In genomic region chr6:53336070-53336469, GRCh38 we compare ENCODE assay signal across 12 cellular contexts. TPM values are rescaled to one million over a fixed set of nuclear protein-coding genes. Genes with fewer than 3 reads are reported as not detected.
DNase-seq lines count a peak whose midpoint lies in the region; ATAC-seq, FAIRE-seq and TF ChIP-seq lines count a peak whose summit lies in the region.
"Had no signal": no experiment of that assay in that cellular context is flagged by ENCODE, and none has a peak within 500 bp of the region (broad histone marks: within the 10 kb centered on the region; RNA-seq: fewer than 3 reads in every experiment).

No MANE protein-coding gene starts in this region.

- peaks cover 70% of the 10 kb centered on the region for H3K79me2 ChIP-seq in HepG2 (ENCODE audit: insufficient read depth, low read length)

- peak overlapping the region; percentile 99 for H3K27ac Mint-ChIP-seq in activated T-helper 17 cell treated with anti-CD3 and anti-CD28 coated beads, Interleukin-2, amount 50 U/mL, for 72 hours

- TF ChIP-seq CTCF in liver (IDR thresholded peaks at IDR 0.05; ENCODE audit: low read depth, low read length, missing input control) (no peak), HepG2 (CRISPR knock-in tag; IDR thresholded peaks at IDR 0.05) (no peak), RWPE1 (conservative IDR thresholded peaks at IDR 0.05; ENCODE audit: low read depth) (no peak), lower leg skin (IDR thresholded peaks at IDR 0.05) (no peak)

- intact Hi-C loops in HepG2 (cut with micrococcal nuclease; ENCODE audit: unreplicated experiment), result no loop called here
- intact Hi-C loops in lower leg skin (cut with DNase I; ENCODE audit: low total_unique reads), result no loop called here

- peaks cover 68% of the 10 kb centered on the region for H3K36me3 Mint-ChIP-seq in activated T-helper 17 cell treated with anti-CD3 and anti-CD28 coated beads, Interleukin-2, amount 50 U/mL, for 72 hours (ENCODE audit: low read depth)

- no peaks in the 10 kb centered on the region for H3K9me3 ChIP-seq in liver (ENCODE audit: control insufficient read depth in 4 of 4, low read length in 3 of 4)
- H3K9me3 ChIP-seq in HepG2 (ENCODE audit: low read length), result no peaks in the 10 kb centered on the region
- H3K9me3 ChIP-seq in muscle layer of colon (ENCODE audit: low read length), result no peaks in the 10 kb centered on the region
- H3K9me3 ChIP-seq: gastrocnemius medialis had no signal

- no peaks in the 10 kb centered on the region for H3K27me3 ChIP-seq in liver (ENCODE audit: control insufficient read depth in 4 of 4, insufficient read depth in 4 of 4, low read length in 3 of 4)
- H3K27me3 ChIP-seq in HepG2 (ENCODE audit: control insufficient read depth in 1 of 2, insufficient read depth in 2 of 2, low read length in 2 of 2), result no peaks in the 10 kb centered on the region
- H3K27me3 ChIP-seq in muscle layer of colon (ENCODE audit: control insufficient read depth in 1 of 2, insufficient read depth in 2 of 2, low read length in 2 of 2), result no peaks in the 10 kb centered on the region
- H3K27me3 ChIP-seq: gastrocnemius medialis had no signal

- peaks cover 11% of the 10 kb centered on the region for H4K20me1 ChIP-seq in HepG2 (ENCODE audit: insufficient read depth, low read length)

- no peaks in the 10 kb centered on the region for H3K9me3 Mint-ChIP-seq in activated T-helper 17 cell treated with anti-CD3 and anti-CD28 coated beads, Interleukin-2, amount 50 U/mL, for 72 hours

- POLR2A ChIA-PET in HepG2 (lab: Yijun Ruan, JAX), result no interaction called here
- POLR2A ChIA-PET in RWPE1 (lab: Yijun Ruan, JAX; ENCODE audit: low non-redundant PET), result no interaction called here

- H3K27ac ChIP-seq in liver (ENCODE audit: low read depth in 1 of 2, low read length in 2 of 2) (peak overlapping the region; percentile 40 to 66), HepG2 (ENCODE audit: extremely low read length, insufficient read depth, low read length) (no peak overlapping the region), muscle layer of colon (ENCODE audit: low read depth, low read length) (peak overlapping the region; percentile 28), RWPE1 (no peak overlapping the region)
- H3K27ac ChIP-seq: GM23248 had no signal

- WGBS in liver, result 72% methylated on average over 4 of the region's 4 CpGs
- 83% methylated on average over 4 of the region's 4 CpGs for WGBS in HepG2 (ENCODE audit: low lambda C conversion rate)
- 80 to 94% methylated on average over 4 of the region's 4 CpGs for whole genome bisulfite sequencing in lower leg skin, 2 donors

- no peak for TF ChIP-seq EP300 in HepG2 (IDR thresholded peaks at IDR 0.05; ENCODE audit: low read depth in 2 of 2, low read length in 2 of 2)
- no peak for TF ChIP-seq EP300 in HepG2 (CRISPR knock-in tag; IDR thresholded peaks at IDR 0.05; ENCODE audit: borderline replicate concordance)

- no TSS peak for BruUV-seq in HepG2 (replicated peaks; lab: Mats Ljungman, UMichigan)

- peak overlapping the region; percentile 95 for H3K4me3 Mint-ChIP-seq in activated T-helper 17 cell treated with anti-CD3 and anti-CD28 coated beads, Interleukin-2, amount 50 U/mL, for 72 hours

- H3K4me3 ChIP-seq in liver (ENCODE audit: low read depth in 1 of 3, low read length in 3 of 3), result no peak overlapping the region
- no peak overlapping the region for H3K4me3 ChIP-seq in HepG2 (replicated peaks in 1 of 3; ENCODE audit: insufficient read depth in 1 of 3, low read depth in 2 of 3, low read length in 3 of 3)
- H3K4me3 ChIP-seq in muscle layer of colon (ENCODE audit: low read depth in 1 of 2, low read length in 2 of 2), result peak overlapping the region in 1 of 2 donors; percentile 38
- no peak overlapping the region for H3K4me3 ChIP-seq in lower leg skin (ENCODE audit: low read depth, poor library complexity, severe bottlenecking)
- H3K4me3 ChIP-seq: GM23248 had no signal

- H3K36me3 ChIP-seq in liver (ENCODE audit: control insufficient read depth in 4 of 4, insufficient read depth in 3 of 4, low read depth in 1 of 4, low read length in 3 of 4) (peaks cover 0 to 2% (median 0%) of the 10 kb centered on the region in 4 donors), HepG2 (replicated peaks in 1 of 2; ENCODE audit: control insufficient read depth in 1 of 2, insufficient read depth in 2 of 2, low read length in 2 of 2) (no peaks in the 10 kb centered on the region), muscle layer of colon (ENCODE audit: insufficient read depth, low read length) (no peaks in the 10 kb centered on the region)
- H3K36me3 ChIP-seq: gastrocnemius medialis had no signal

- in situ Hi-C loops in HepG2 (cut with HindIII; ENCODE audit: extremely low pct_ligation_motif_present, low pct_unique_long_range_greater_than_20kb), result no loop called here

- H3K4me1 ChIP-seq in liver (ENCODE audit: control insufficient read depth in 4 of 4, insufficient read depth in 4 of 4, low read length in 3 of 4) (peaks cover 0 to 38% (median 23%) of the 10 kb centered on the region in 4 donors), HepG2 (ENCODE audit: insufficient read depth, low read length) (peaks cover 51% of the 10 kb centered on the region), muscle layer of colon (ENCODE audit: insufficient read depth, low read length) (peaks cover 36% of the 10 kb centered on the region)

- no peak overlapping the region for H3K9ac ChIP-seq in liver (ENCODE audit: low read depth in 1 of 2, low read length in 2 of 2)
- no peak overlapping the region for H3K9ac ChIP-seq in HepG2 (ENCODE audit: insufficient read depth, low read depth, low read length)
- H3K9ac ChIP-seq in muscle layer of colon (ENCODE audit: low read length), result no peak overlapping the region
- H3K9ac ChIP-seq: GM23248 had no signal

- peaks cover 51% of the 10 kb centered on the region for H3K4me1 Mint-ChIP-seq in activated T-helper 17 cell treated with anti-CD3 and anti-CD28 coated beads, Interleukin-2, amount 50 U/mL, for 72 hours

- no peaks in the 10 kb centered on the region for H3K27me3 Mint-ChIP-seq in activated T-helper 17 cell treated with anti-CD3 and anti-CD28 coated beads, Interleukin-2, amount 50 U/mL, for 72 hours

- no peak for ATAC-seq in HepG2
- ATAC-seq in activated T-helper 17 cell treated with anti-CD3 and anti-CD28 coated beads, Interleukin-2, amount 50 U/mL, for 72 hours (replicated peaks), result no peak
- no peak for ATAC-seq in HG03565 (IDR thresholded peaks at IDR 0.05; ENCODE audit: unreplicated experiment)
- ATAC-seq in HG03378 (IDR thresholded peaks at IDR 0.05; ENCODE audit: unreplicated experiment), result no peak

- TF ChIP-seq RAD21 in liver (IDR thresholded peaks at IDR 0.05) (no peak), HepG2 (CRISPR knock-in tag; IDR thresholded peaks at IDR 0.05) (no peak)

- FAIRE-seq in HepG2 (lab: Jason Lieb, UNC), result no peak
- FAIRE-seq: colon had no signal

- H3K4me2 ChIP-seq in HepG2 (ENCODE audit: low read depth, low read length), result no peak overlapping the region

- DNase-seq in HepG2 (ENCODE audit: low spot score), result no peak
- no peak for DNase-seq in RWPE1 (ENCODE audit: low spot score)
- no peak for DNase-seq in lower leg skin (ENCODE audit: low spot score in 2 of 2)
- DNase-seq: GM23248, occipital lobe had no signal

- H2AFZ ChIP-seq in HepG2 (ENCODE audit: low read length), result no peak overlapping the region
- H2AFZ ChIP-seq: GM23248 had no signal

- TF ChIP-seq POLR2A in HepG2 (IDR thresholded peaks at IDR 0.05; ENCODE audit: insufficient read depth in 1 of 2, low read depth in 2 of 2, low read length in 2 of 2) (no peak), lower leg skin (IDR thresholded peaks at IDR 0.05) (no peak)

- CTCF ChIA-PET in HepG2 (lab: Yijun Ruan, JAX; ENCODE audit: low intra/inter-chr PET ratio, low total read pairs) (no interaction called here), RWPE1 (lab: Yijun Ruan, JAX) (no interaction called here)

TF ChIP-seq in liver, 16 proteins besides CTCF, POLR2A, EP300 and RAD21 (continues in another document):
- TF ChIP-seq GABPA (IDR thresholded peaks at IDR 0.05 in 1 of 2, conservative IDR thresholded peaks at IDR 0.05 in 1 of 2), result no peak
- TF ChIP-seq RXRA (IDR thresholded peaks at IDR 0.05), result no peak
- TF ChIP-seq MAX (IDR thresholded peaks at IDR 0.05), result no peak

TF ChIP-seq in HepG2, 621 proteins besides CTCF, POLR2A, EP300 and RAD21:
- no peak for TF ChIP-seq MBD4 (IDR thresholded peaks at IDR 0.05; ENCODE audit: borderline replicate concordance, low read length)
- TF ChIP-seq SRSF1 (optimal IDR thresholded peaks at IDR 0.05; ENCODE audit: low read depth, low read length), result no peak

RNA-seq across cellular contexts. Expression of gene ELOVL5, which starts 12.7 kb away (rescaled TPM):
- total RNA-seq in liver (10 to 100 TPM; 61.2 to 77.8 TPM), HepG2 (2016; rRNA removed; fragmentation: Illumina TruSeq; extraction: Trizol) (43.9 and 72.4 TPM in 2 replicates), lower leg skin (10 to 100 TPM; 20.7 to 45.0 (median 38.8) TPM)
- polyA plus RNA-seq in liver (10 to 100 TPM; 22.1 to 54.4 TPM), HepG2 (2011; rRNA removed) (50.1 and 51.9 TPM in 2 replicates)
- 13.9 and 14.9 TPM in 2 replicates for total RNA-seq in HepG2 (2016; cell fraction: cytosol; rRNA removed; fragmentation: Illumina TruSeq; extraction: Trizol; ENCODE audit: low read depth)
- 38.2 and 72.3 TPM in 2 replicates for total RNA-seq in HepG2 (2016; cell fraction: insoluble cytoplasmic fraction; rRNA removed; fragmentation: Illumina TruSeq; extraction: Trizol)
- total RNA-seq in HepG2 (2016; cell fraction: membrane; rRNA removed; fragmentation: Illumina TruSeq; extraction: Trizol), result 35.5 and 41.3 TPM in 2 replicates
- total RNA-seq in HepG2 (2016; cell fraction: nucleus; rRNA removed; fragmentation: Illumina TruSeq; extraction: Trizol), result 100 and 107 TPM in 2 replicates
- polyA plus RNA-seq in HepG2 (2011; cell fraction: cytosol; rRNA removed), result 25.4 and 42.1 TPM in 2 replicates
- 43.1 and 55.3 TPM in 2 replicates for polyA plus RNA-seq in HepG2 (2011; cell fraction: nucleus; rRNA removed)
- polyA plus RNA-seq in HepG2 (2012), result 83.4 and 101 TPM in 2 replicates
- polyA plus RNA-seq in HepG2 (2016; cell fraction: cytosol; fragmentation: Illumina TruSeq; extraction: Trizol; ENCODE audit: low read depth), result 10.8 and 11.0 TPM in 2 replicates
- polyA plus RNA-seq in HepG2 (2016; cell fraction: insoluble cytoplasmic fraction; fragmentation: Illumina TruSeq; extraction: Trizol; ENCODE audit: low read depth), result 47.3 and 49.0 TPM in 2 replicates
- polyA plus RNA-seq in HepG2 (2016; cell fraction: membrane; fragmentation: Illumina TruSeq; extraction: Trizol; ENCODE audit: low read depth), result 27.9 and 31.0 TPM in 2 replicates
- polyA plus RNA-seq in HepG2 (2016; cell fraction: nucleus; fragmentation: Illumina TruSeq; extraction: Trizol; ENCODE audit: insufficient read depth, low read depth), result 151 and 157 TPM in 2 replicates
- polyA minus RNA-seq in HepG2 (2011; rRNA and poly(A)+ RNA removed; ENCODE audit: low replicate concordance), result 88.1 and 141 TPM in 2 replicates
- 50.1 and 59.2 TPM in 2 replicates for polyA minus RNA-seq in HepG2 (2011; cell fraction: cytosol; rRNA and poly(A)+ RNA removed)
- 54.8 and 92.7 TPM in 2 replicates for polyA minus RNA-seq in HepG2 (2011; cell fraction: nucleus; rRNA and poly(A)+ RNA removed)
- total RNA-seq in activated T-helper 17 cell treated with anti-CD3 and anti-CD28 coated beads, Interleukin-2, amount 50 U/mL, for 72 hours, result 100 to 1,000 TPM in 1 of 2 donors, 10 to 100 TPM in 1; 91.9 to 127 TPM

Comparison
In these comparisons a context has a peak if more than half of its experiments do, and no peak if none do; other contexts are left out.
1. H3K27ac ChIP-seq: peak in liver (2 of 2) and muscle layer of colon (single experiment); none in HepG2 (single experiment) and RWPE1 (single experiment).